In genomic region chr5:175478384-175479124, GRCh38 we compare ENCODE assay signal across 1 cellular context.
TF ChIP-seq lines count a peak whose summit lies in the region.

SFXN1 (plus strand) TSS chr5:175478560; CDS start chr5:175492104, 13,544 bp downstream.

TF ChIP-seq in HepG2, 621 proteins besides CTCF, POLR2A, EP300 and RAD21 (continued from another document and continues in another):
- TF ChIP-seq NFAT5 (CRISPR knock-in tag; IDR thresholded peaks at IDR 0.05) (peak; percentile 61; the same call in 1 of the 2 replicates), ZNF749 (CRISPR knock-in tag; IDR thresholded peaks at IDR 0.05; ENCODE audit: borderline replicate concordance) (peak; percentile 12; the same call in 1 of the 2 replicates), ZFP82 (CRISPR knock-in tag; IDR thresholded peaks at IDR 0.05; ENCODE audit: borderline replicate concordance) (0 out of 2 replicates have a peak, but pooled peaks have one; percentile 21), DPF2 (CRISPR knock-in tag; IDR thresholded peaks at IDR 0.05; ENCODE audit: borderline replicate concordance, low read depth) (no peak), ZNF446 (CRISPR knock-in tag; IDR thresholded peaks at IDR 0.05) (0 out of 2 replicates have a peak, but pooled peaks have one; percentile 37), NR1H2 (CRISPR knock-in tag; IDR thresholded peaks at IDR 0.05; ENCODE audit: borderline replicate concordance, low read depth) (no peak), RXRB (CRISPR knock-in tag; IDR thresholded peaks at IDR 0.05; ENCODE audit: borderline replicate concordance) (0 out of 2 replicates have a peak, but pooled peaks have one; percentile 20), POLR2G (IDR thresholded peaks at IDR 0.05; ENCODE audit: low read depth, low read length) (peak; percentile 74), ZNF362 (CRISPR knock-in tag; IDR thresholded peaks at IDR 0.05; ENCODE audit: borderline replicate concordance) (0 out of 2 replicates have a peak, but pooled peaks have one; percentile 6), ARID4A (CRISPR knock-in tag; IDR thresholded peaks at IDR 0.05; ENCODE audit: borderline replicate concordance) (peak; percentile 78), KLF16 (CRISPR knock-in tag; IDR thresholded peaks at IDR 0.05) (peak in 1 of 2 experiments; percentile 68; a peak in 1 of 4 replicates), HDAC6 (IDR thresholded peaks at IDR 0.05; ENCODE audit: low read depth, low read length) (no peak), ZNF605 (CRISPR knock-in tag; IDR thresholded peaks at IDR 0.05) (0 out of 2 replicates have a peak, but pooled peaks have one; percentile 2), RNF2 (conservative IDR thresholded peaks at IDR 0.05; ENCODE audit: low read depth) (peak; percentile 19; the same call in 1 of the 2 replicates), ZNF512B (CRISPR knock-in tag; IDR thresholded peaks at IDR 0.05; ENCODE audit: borderline replicate concordance) (0 out of 2 replicates have a peak, but pooled peaks have one; percentile 1), POLR2AphosphoS5 (IDR thresholded peaks at IDR 0.05; ENCODE audit: low read depth, low read length) (peak; percentile 66), ZNF687 (CRISPR knock-in tag; IDR thresholded peaks at IDR 0.05) (peak; percentile 86), SKIL (CRISPR knock-in tag; IDR thresholded peaks at IDR 0.05; ENCODE audit: borderline replicate concordance) (no peak), PAX8 (CRISPR knock-in tag; IDR thresholded peaks at IDR 0.05; ENCODE audit: borderline replicate concordance) (peak; percentile 4; the same call in 1 of the 2 replicates), ZNF580 (CRISPR knock-in tag; IDR thresholded peaks at IDR 0.05; ENCODE audit: borderline replicate concordance, low read depth) (peak; percentile 21; the same call in 1 of the 2 replicates), TFDP2 (CRISPR knock-in tag; IDR thresholded peaks at IDR 0.05) (peak; percentile 58), MLXIP (CRISPR knock-in tag; IDR thresholded peaks at IDR 0.05; ENCODE audit: borderline replicate concordance) (0 out of 2 replicates have a peak, but pooled peaks have one; percentile 19)
